ENCODE assay signal across 8 cellular contexts in the genomic region with DNA sequence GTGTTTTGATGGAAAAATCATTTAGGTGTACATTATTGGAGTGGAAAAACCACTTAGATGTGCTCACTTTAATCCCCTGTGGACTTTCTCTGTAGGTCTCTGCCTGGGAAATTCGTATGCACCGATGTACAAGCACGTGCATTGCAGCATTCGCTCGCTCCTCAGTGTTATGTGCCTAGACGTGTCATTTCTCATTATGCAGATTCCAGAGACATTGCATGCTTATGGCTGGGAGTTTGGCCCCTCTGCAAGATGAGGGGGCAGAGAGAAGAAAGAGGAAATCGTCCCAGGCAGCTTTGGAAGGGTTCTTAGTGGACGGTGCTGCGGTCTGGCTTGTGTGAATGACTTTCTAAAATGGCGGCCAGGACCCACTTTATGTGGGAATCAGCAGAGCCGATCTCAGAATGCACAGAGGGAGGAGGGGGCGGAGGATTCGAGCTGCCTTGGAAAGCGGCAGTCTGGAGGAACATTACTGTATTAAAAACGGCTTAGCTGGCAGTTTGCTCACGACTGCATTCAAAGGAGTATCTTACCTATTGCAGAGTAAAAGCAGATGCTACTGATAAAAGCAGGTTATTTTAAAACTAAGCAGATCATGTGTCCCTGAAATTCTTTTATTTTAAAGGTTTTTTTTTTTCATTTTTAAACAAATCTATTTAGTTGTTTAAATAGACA. TPM values are rescaled to one million over a fixed set of nuclear protein-coding genes. Genes with fewer than 3 reads are reported as not detected.
DNase-seq lines count a peak whose midpoint lies in the region; ATAC-seq and TF ChIP-seq lines count a peak whose summit lies in the region.

No MANE protein-coding gene starts in this region.

- peak; percentile 60 to 76 for DNase-seq in NCI-H187 (lab: John Stamatoyannopoulos, UW)
- DNase-seq in NCI-H187 treated with DMSO at 0.1 percent for 48 hours (lab: John Stamatoyannopoulos, UW), result no peak
- DNase-seq in NCI-H2029 treated with DMSO at 0.1 percent for 48 hours (lab: John Stamatoyannopoulos, UW), result peak; percentile 72
- DNase-seq in T-helper 2 cell treated with Interferon-gamma antibody and Interleukin-4, amounts not matched to agents 5 μg/mL and 100 μg/mL, for 36 hours (ENCODE audit: low spot score), result peak; percentile 41
- peak; percentile 46 for DNase-seq in choroid plexus epithelial cell (ENCODE audit: low read depth)
- DNase-seq in lower lobe of right lung, result no peak

- TF ChIP-seq CTCF in choroid plexus epithelial cell (conservative IDR thresholded peaks at IDR 0.05; ENCODE audit: low read depth, low read length) (no peak), lower lobe of right lung (IDR thresholded peaks at IDR 0.05) (no peak)

- H3K36me3 Mint-ChIP-seq in T-helper 2 cell treated with Interferon-gamma antibody and Interleukin-4, amounts not matched to agents 5 μg/mL and 100 μg/mL, for 36 hours (ENCODE audit: low read depth), result peaks cover 18% of the 10 kb centered on the region
- H3K36me3 Mint-ChIP-seq in stimulated activated memory B cell treated with anti-CD40 and anti-IgM and Interleukin-4, amounts not matched to agents 10 μg/mL and 1 μg/mL and 100 μg/mL, for 72 hours, result peaks cover 11% of the 10 kb centered on the region

- peaks cover 45% of the 10 kb centered on the region for H3K4me1 Mint-ChIP-seq in T-helper 2 cell treated with Interferon-gamma antibody and Interleukin-4, amounts not matched to agents 5 μg/mL and 100 μg/mL, for 36 hours (ENCODE audit: low read depth)
- peaks cover 61% of the 10 kb centered on the region for H3K4me1 Mint-ChIP-seq in stimulated activated memory B cell treated with anti-CD40 and anti-IgM and Interleukin-4, amounts not matched to agents 10 μg/mL and 1 μg/mL and 100 μg/mL, for 72 hours

- H3K4me3 ChIP-seq in choroid plexus epithelial cell (ENCODE audit: low read depth, low read length) (peak overlapping the region; percentile 73), lower lobe of right lung (peak overlapping the region; percentile 79)

- no peaks in the 10 kb centered on the region for H3K36me3 ChIP-seq in lower lobe of right lung

- ATAC-seq in lower lobe of right lung (peak in 1 of 2 donors; percentile 9), GM21423 (IDR thresholded peaks at IDR 0.05; ENCODE audit: unreplicated experiment) (no peak)
- ATAC-seq in stimulated activated memory B cell treated with anti-CD40 and anti-IgM and Interleukin-4, amounts not matched to agents 10 μg/mL and 1 μg/mL and 100 μg/mL, for 72 hours, result no peak

- H3K27ac ChIP-seq in lower lobe of right lung, result peak overlapping the region; percentile 99

- no peaks in the 10 kb centered on the region for H3K27me3 Mint-ChIP-seq in T-helper 2 cell treated with Interferon-gamma antibody and Interleukin-4, amounts not matched to agents 5 μg/mL and 100 μg/mL, for 36 hours (ENCODE audit: low read depth)
- no peaks in the 10 kb centered on the region for H3K27me3 Mint-ChIP-seq in stimulated activated memory B cell treated with anti-CD40 and anti-IgM and Interleukin-4, amounts not matched to agents 10 μg/mL and 1 μg/mL and 100 μg/mL, for 72 hours

- H3K27ac Mint-ChIP-seq in T-helper 2 cell treated with Interferon-gamma antibody and Interleukin-4, amounts not matched to agents 5 μg/mL and 100 μg/mL, for 36 hours, result peak overlapping the region; percentile 96
- H3K27ac Mint-ChIP-seq in stimulated activated memory B cell treated with anti-CD40 and anti-IgM and Interleukin-4, amounts not matched to agents 10 μg/mL and 1 μg/mL and 100 μg/mL, for 72 hours, result peak overlapping the region; percentile 98

- H3K27me3 ChIP-seq in lower lobe of right lung (ENCODE audit: low read depth), result no peaks in the 10 kb centered on the region

- no peaks in the 10 kb centered on the region for H3K9me3 ChIP-seq in lower lobe of right lung

- H3K9me3 Mint-ChIP-seq in T-helper 2 cell treated with Interferon-gamma antibody and Interleukin-4, amounts not matched to agents 5 μg/mL and 100 μg/mL, for 36 hours, result no peaks in the 10 kb centered on the region
- H3K9me3 Mint-ChIP-seq in stimulated activated memory B cell treated with anti-CD40 and anti-IgM and Interleukin-4, amounts not matched to agents 10 μg/mL and 1 μg/mL and 100 μg/mL, for 72 hours, result no peaks in the 10 kb centered on the region

- H3K4me1 ChIP-seq in lower lobe of right lung, result peaks cover 48% of the 10 kb centered on the region

- H3K4me3 Mint-ChIP-seq in T-helper 2 cell treated with Interferon-gamma antibody and Interleukin-4, amounts not matched to agents 5 μg/mL and 100 μg/mL, for 36 hours, result peak overlapping the region; percentile 95
- peak overlapping the region; percentile 100 for H3K4me3 Mint-ChIP-seq in stimulated activated memory B cell treated with anti-CD40 and anti-IgM and Interleukin-4, amounts not matched to agents 10 μg/mL and 1 μg/mL and 100 μg/mL, for 72 hours

- intact Hi-C loops in lower lobe of right lung (cut with DNase I), result no loop called here

RNA-seq across cellular contexts. Expression of gene SPEN, which starts 2.4 kb away (rescaled TPM):
- total RNA-seq in lower lobe of right lung, result 54.7 TPM

RNA-seq across cellular contexts. Expression of gene UQCRHL, which starts 42.5 kb away (rescaled TPM):
- 1.1 TPM for total RNA-seq in lower lobe of right lung

Comparison
In these comparisons a context has a peak if more than half of its experiments do, and no peak if none do; other contexts are left out.
1. DNase-seq: peak in NCI-H187 (2 of 2), NCI-H2029 treated with DMSO at 0.1 percent for 48 hours (single experiment), T-helper 2 cell treated with Interferon-gamma antibody and Interleukin-4, amounts not matched to agents 5 μg/mL and 100 μg/mL, for 36 hours (single experiment) and choroid plexus epithelial cell (single experiment); none in NCI-H187 treated with DMSO at 0.1 percent for 48 hours (single experiment) and lower lobe of right lung (single experiment).